Comparison of ENCODE assay signal across 12 cellular contexts in the genomic region with DNA sequence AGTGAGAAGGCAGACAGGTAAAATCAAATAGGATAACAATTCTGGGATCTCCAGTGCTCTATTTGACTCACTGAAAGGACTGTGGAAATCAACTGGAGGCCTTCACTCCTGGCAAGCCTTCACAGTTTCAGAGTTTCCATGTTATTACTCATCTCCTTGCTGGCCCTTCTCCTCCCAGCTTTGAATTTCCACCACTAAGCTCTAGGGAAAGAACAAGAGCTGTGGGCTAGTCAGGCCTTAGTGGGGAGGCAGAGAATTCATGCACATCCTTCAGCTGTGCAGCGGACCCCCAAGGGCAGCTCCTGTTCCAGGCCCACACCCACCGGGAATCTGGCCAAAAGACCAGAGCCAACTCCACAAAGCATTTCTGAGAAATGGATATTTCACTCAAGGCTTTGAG. TPM values are rescaled to one million over a fixed set of nuclear protein-coding genes. Genes with fewer than 3 reads are reported as not detected.
DNase-seq lines count a peak whose midpoint lies in the region; FAIRE-seq and TF ChIP-seq lines count a peak whose summit lies in the region.
"Had no signal": no experiment of that assay in that cellular context is flagged by ENCODE, and none has a peak within 500 bp of the region (broad histone marks: within the 10 kb centered on the region; RNA-seq: fewer than 3 reads in every experiment).

No MANE protein-coding gene starts in this region.

- no peak overlapping the region for H3K27ac ChIP-seq in right atrium auricular region
- H3K27ac ChIP-seq in suprapubic skin, result peak overlapping the region; percentile 22

- TF ChIP-seq CTCF in right atrium auricular region (IDR thresholded peaks at IDR 0.05) (no peak), suprapubic skin (IDR thresholded peaks at IDR 0.05) (no peak)

- H3K36me3 ChIP-seq in right atrium auricular region (peaks cover 9% of the 10 kb centered on the region), suprapubic skin (peaks cover 15% of the 10 kb centered on the region)

- no peaks in the 10 kb centered on the region for H3K9me3 ChIP-seq in right atrium auricular region
- no peaks in the 10 kb centered on the region for H3K9me3 ChIP-seq in suprapubic skin

- H3K4me3 ChIP-seq in right atrium auricular region (no peak overlapping the region), suprapubic skin (no peak overlapping the region)
- H3K4me3 ChIP-seq: coronary artery had no signal

- no peaks in the 10 kb centered on the region for H3K27me3 ChIP-seq in right atrium auricular region
- H3K27me3 ChIP-seq in suprapubic skin, result no peaks in the 10 kb centered on the region

- DNase-seq in LHCN-M2 (ENCODE audit: low read depth) (peak; percentile 63), dedifferentiated amniotic fluid mesenchymal stem cell (ENCODE audit: extremely low spot score) (peak; percentile 91), right atrium auricular region (ENCODE audit: low spot score) (peak; percentile 64), suprapubic skin (ENCODE audit: low spot score in 2 of 2) (no peak), NOMO-1 treated with DMSO at 0.1 percent for 48 hours (lab: John Stamatoyannopoulos, UW; ENCODE audit: unreplicated experiment) (no peak), retina (no peak), urothelium cell line (ENCODE audit: low spot score) (no peak), posterior cingulate gyrus (no peak)
- DNase-seq: activated CD4-positive, alpha-beta memory T cell treated with anti-CD3 and anti-CD28 coated beads, Interleukin-2, amount 10 ng/mL, durations not matched to agents 7 days and 5 days; activated gamma-delta T cell treated with Interleukin-2 at 50 U/mL for 16 hours; T1000 had no signal

- TF ChIP-seq POLR2A in suprapubic skin (IDR thresholded peaks at IDR 0.05), result no peak

- FAIRE-seq in urothelium cell line (lab: Jason Lieb, UNC), result no peak

- TF ChIP-seq EP300 in suprapubic skin (IDR thresholded peaks at IDR 0.05), result no peak

- H3K4me1 ChIP-seq in right atrium auricular region, result peaks cover 0 to 6% of the 10 kb centered on the region in 2 donors
- peaks cover 6% of the 10 kb centered on the region for H3K4me1 ChIP-seq in suprapubic skin

- intact Hi-C loops in posterior cingulate gyrus (cut with DNase I), result no loop called here

- 45% methylated on average over 2 of the region's 2 CpGs for WGBS in suprapubic skin

RNA-seq across cellular contexts. Expression of a gene that starts 26.0 kb away (rescaled TPM):
- total RNA-seq in LHCN-M2 (2014; rRNA removed), result 6.5 and 9.1 TPM in 2 replicates
- polyA plus RNA-seq in LHCN-M2 (2012), result 0.89 TPM
- 10 to 100 TPM; 15.6 to 25.1 TPM for total RNA-seq in right atrium auricular region
- total RNA-seq in suprapubic skin, result 10 to 100 TPM; 25.9 to 53.0 (median 36.5) TPM

Comparison
In these comparisons a context has a peak if more than half of its experiments do, and no peak if none do; other contexts are left out.
1. DNase-seq: peak in LHCN-M2 (single experiment), dedifferentiated amniotic fluid mesenchymal stem cell (single experiment) and right atrium auricular region (single experiment); none in suprapubic skin (0 of 2), NOMO-1 treated with DMSO at 0.1 percent for 48 hours (single experiment), retina (single experiment), urothelium cell line (single experiment) and posterior cingulate gyrus (0 of 10).